Comparison of ENCODE assay signal across 28 cellular contexts in the genomic region with DNA sequence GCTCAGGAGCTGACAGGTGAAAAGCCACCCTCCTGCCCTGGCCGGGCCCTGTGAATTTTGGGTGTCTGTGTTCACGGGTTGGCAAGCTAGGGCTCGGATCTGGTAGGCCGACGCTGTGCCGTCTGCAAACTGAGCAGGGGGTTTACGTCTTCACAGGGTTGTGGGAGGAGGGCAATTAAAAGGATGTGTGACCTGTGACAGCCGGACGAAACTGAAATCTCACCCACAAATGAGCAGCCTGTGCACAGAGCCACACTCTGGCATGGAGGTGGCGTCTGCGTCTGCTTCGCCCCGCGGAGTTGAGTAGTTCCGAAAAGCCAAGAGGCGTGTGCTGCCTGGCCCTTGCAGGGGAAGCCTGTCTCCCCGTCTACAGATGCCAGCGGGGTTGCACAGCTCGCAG.
"Had no signal": no experiment of that assay in that cellular context is flagged by ENCODE, and none has a peak within 500 bp of the region (broad histone marks: within the 10 kb centered on the region; RNA-seq: fewer than 3 reads in every experiment).

No MANE protein-coding gene starts in this region.

- H3K4me2 ChIP-seq: hepatocyte, smooth muscle cell had no signal

- H3K27ac ChIP-seq: cardiac muscle cell, foreskin keratinocyte, hepatocyte, left ventricle myocardium inferior, sigmoid colon, testis, vagina had no signal

- H3K9me3 ChIP-seq: left ventricle myocardium inferior, sigmoid colon, testis, vagina had no signal

- H3K4me1 Mint-ChIP-seq: activated B cell treated with CpG ODN at 0.5 μM for 24 hours; activated CD4-positive, alpha-beta T cell treated with anti-CD3 and anti-CD28 coated beads for 36 hours; activated naive CD8-positive, alpha-beta T cell treated with anti-CD3 and anti-CD28 coated beads, Interleukin-2, amount 50 U/mL, for 24 hours had no signal

- H3K9me3 Mint-ChIP-seq: activated B cell treated with CpG ODN at 0.5 μM for 24 hours; activated naive CD8-positive, alpha-beta T cell treated with anti-CD3 and anti-CD28 coated beads, Interleukin-2, amount 50 U/mL, for 24 hours; activated T-helper 1 cell treated with anti-CD3 and anti-CD28 coated beads, Interleukin-12 subunit alpha, Interleukin-12 subunit beta, Interleukin-2, Interleukin-4 antibody, amounts not matched to agents 30 ng/mL and 10 ng/mL and 1 ng/mL, durations not matched to agents 14 hours and 24 hours and 36 hours; neural crest cell; T-helper 1 cell treated with Interleukin-12 subunit alpha and Interleukin-12 subunit beta and Interleukin-4 antibody, amounts not matched to agents 30 μg/mL and 1 μg/mL, for 36 hours had no signal

- H3K4me1 ChIP-seq: foreskin keratinocyte had no signal

- H3K4me3 ChIP-seq: cardiac muscle cell, hepatocyte, left ventricle myocardium inferior, sigmoid colon, smooth muscle cell, testis, vagina had no signal

- DNase-seq: activated B cell treated with CpG ODN at 0.5 μM for 24 hours; activated CD4-positive, alpha-beta T cell treated with anti-CD3 and anti-CD28 coated beads for 36 hours; activated CD4-positive, alpha-beta T cell treated with anti-CD3 and anti-CD28 coated beads, Interleukin-2, amount 50 U/mL, for 4 hours; activated gamma-delta T cell; activated naive CD4-positive, alpha-beta T cell treated with anti-CD3 and anti-CD28 coated beads, Interleukin-2, amount 50 U/mL, for 16 hours; activated naive CD8-positive, alpha-beta T cell treated with anti-CD3 and anti-CD28 coated beads, Interleukin-2, amount 50 U/mL, for 24 hours; activated T-cell treated with anti-CD3 and anti-CD28 coated beads for 4 hours; foreskin keratinocyte; glutamatergic neuron; kidney glomerular epithelial cell; left ventricle myocardium inferior; mammary epithelial cell; midbrain; retina; sigmoid colon; stimulated activated CD4-positive, alpha-beta T cell treated with anti-CD3 and anti-CD28 coated beads, Interleukin-2, amount 100 ng/mL, for 48 hours; stimulated activated CD8-positive, alpha-beta memory T cell treated with anti-CD3 and anti-CD28 coated beads, Interleukin-4, amount 100 ng/mL, for 48 hours; stimulated activated naive CD4-positive, alpha-beta T cell; T1000; testis; trophoblast cell had no signal

- H3K27ac Mint-ChIP-seq: activated B cell treated with CpG ODN at 0.5 μM for 24 hours; activated CD4-positive, alpha-beta T cell treated with anti-CD3 and anti-CD28 coated beads for 36 hours; activated naive CD8-positive, alpha-beta T cell treated with anti-CD3 and anti-CD28 coated beads, Interleukin-2, amount 50 U/mL, for 24 hours; activated T-helper 1 cell treated with anti-CD3 and anti-CD28 coated beads, Interleukin-12 subunit alpha, Interleukin-12 subunit beta, Interleukin-2, Interleukin-4 antibody, amounts not matched to agents 30 ng/mL and 10 ng/mL and 1 ng/mL, durations not matched to agents 14 hours and 24 hours and 36 hours; T-helper 1 cell treated with Interleukin-12 subunit alpha and Interleukin-12 subunit beta and Interleukin-4 antibody, amounts not matched to agents 30 μg/mL and 1 μg/mL, for 36 hours had no signal

- H3K4me3 Mint-ChIP-seq: activated B cell treated with CpG ODN at 0.5 μM for 24 hours; activated CD4-positive, alpha-beta T cell treated with anti-CD3 and anti-CD28 coated beads for 36 hours; activated naive CD8-positive, alpha-beta T cell treated with anti-CD3 and anti-CD28 coated beads, Interleukin-2, amount 50 U/mL, for 24 hours; activated T-helper 1 cell treated with anti-CD3 and anti-CD28 coated beads, Interleukin-12 subunit alpha, Interleukin-12 subunit beta, Interleukin-2, Interleukin-4 antibody, amounts not matched to agents 30 ng/mL and 10 ng/mL and 1 ng/mL, durations not matched to agents 14 hours and 24 hours and 36 hours; neural crest cell; T-helper 1 cell treated with Interleukin-12 subunit alpha and Interleukin-12 subunit beta and Interleukin-4 antibody, amounts not matched to agents 30 μg/mL and 1 μg/mL, for 36 hours had no signal

- H2AFZ ChIP-seq: hepatocyte had no signal

- H3K27me3 ChIP-seq: cardiac muscle cell, foreskin keratinocyte, hepatocyte, sigmoid colon, testis, vagina had no signal

- ATAC-seq: activated CD4-positive, alpha-beta T cell treated with anti-CD3 and anti-CD28 coated beads for 36 hours; activated naive CD8-positive, alpha-beta T cell treated with anti-CD3 and anti-CD28 coated beads, Interleukin-2, amount 50 U/mL, for 24 hours; foreskin keratinocyte had no signal

- H3K27me3 Mint-ChIP-seq: activated B cell treated with CpG ODN at 0.5 μM for 24 hours; activated CD4-positive, alpha-beta T cell treated with anti-CD3 and anti-CD28 coated beads for 36 hours; activated naive CD8-positive, alpha-beta T cell treated with anti-CD3 and anti-CD28 coated beads, Interleukin-2, amount 50 U/mL, for 24 hours had no signal

- H3K79me2 ChIP-seq: hepatocyte had no signal
